In the genomic region with DNA sequence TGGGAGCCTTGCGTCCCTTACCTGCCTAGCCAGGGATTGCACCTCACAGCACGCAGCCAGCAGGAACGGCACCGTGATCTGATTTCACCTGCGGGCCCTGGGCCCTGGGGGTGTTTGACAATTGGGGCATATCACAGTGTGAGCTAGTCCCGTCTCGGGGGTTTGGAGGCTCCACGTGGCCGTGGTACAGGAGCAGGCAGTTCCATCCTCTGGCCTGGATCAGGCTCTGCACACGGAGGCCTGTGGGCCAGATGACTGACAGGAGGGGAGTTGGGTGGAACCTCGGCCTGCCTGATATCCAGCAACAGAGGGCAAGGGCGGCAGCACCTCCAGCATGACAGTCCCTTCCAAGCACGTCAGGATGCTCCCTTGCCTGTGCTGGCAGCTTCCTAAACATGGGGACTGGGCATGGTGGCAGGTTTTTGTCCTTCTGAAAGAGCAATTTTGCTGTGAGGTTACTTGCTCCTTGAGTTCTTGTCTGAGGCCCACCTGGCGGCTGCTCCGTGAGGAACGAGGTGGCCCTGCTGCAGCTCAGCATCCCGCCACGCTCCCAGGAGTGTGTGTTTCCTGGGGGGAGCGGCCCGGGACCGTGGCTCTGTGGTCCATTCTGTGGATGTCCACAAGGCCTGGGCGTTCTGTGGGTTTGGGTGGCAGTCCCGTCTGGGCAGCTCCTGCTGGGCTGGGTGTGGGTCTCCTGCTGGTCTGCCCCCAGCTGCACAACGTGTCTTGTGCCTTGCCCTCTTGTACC, we compare ENCODE assay signal across 25 cellular contexts.
"Had no signal": no experiment of that assay in that cellular context is flagged by ENCODE, and none has a peak within 500 bp of the region (broad histone marks: within the 10 kb centered on the region; RNA-seq: fewer than 3 reads in every experiment).

No MANE protein-coding gene starts in this region.

- H3K9me3 Mint-ChIP-seq: activated naive CD4-positive, alpha-beta T cell treated with anti-CD3 and anti-CD28 coated beads, Interleukin-2, amount 50 U/mL, for 72 hours; immature natural killer cell; stimulated activated naive CD8-positive, alpha-beta T cell treated with anti-CD3 and anti-CD28 coated beads, Interleukin-15, amount 100 ng/mL, for 72 hours; T-helper 1 cell treated with Interleukin-12 subunit alpha and Interleukin-12 subunit beta and Interleukin-4 antibody, amounts not matched to agents 30 μg/mL and 1 μg/mL, for 36 hours had no signal

- H3K9me3 ChIP-seq: adrenal gland, breast epithelium, esophagus squamous epithelium, psoas muscle, suprapubic skin, transverse colon, uterus had no signal

- H3K27me3 Mint-ChIP-seq: stimulated activated naive CD8-positive, alpha-beta T cell treated with anti-CD3 and anti-CD28 coated beads, Interleukin-15, amount 100 ng/mL, for 72 hours had no signal

- H3K27me3 ChIP-seq: adrenal gland, breast epithelium, esophagus squamous epithelium, suprapubic skin, transverse colon, uterus had no signal

- H3K36me3 ChIP-seq: uterus had no signal

- H3K4me3 ChIP-seq: adrenal gland, breast epithelium, coronary artery, esophagus squamous epithelium, psoas muscle, suprapubic skin, transverse colon, uterus had no signal

- H3K27ac Mint-ChIP-seq: immature natural killer cell; T-helper 1 cell treated with Interleukin-12 subunit alpha and Interleukin-12 subunit beta and Interleukin-4 antibody, amounts not matched to agents 30 μg/mL and 1 μg/mL, for 36 hours had no signal

- H3K27ac ChIP-seq: adrenal gland, breast epithelium, coronary artery, esophagus squamous epithelium, psoas muscle, suprapubic skin, transverse colon, uterus, WERI-Rb-1 had no signal

- DNase-seq: activated CD4-positive, alpha-beta T cell treated with anti-CD3 and anti-CD28 coated beads for 1 hour; activated CD8-positive, alpha-beta memory T cell treated with anti-CD3 and anti-CD28 coated beads for 24 hours; activated CD8-positive, alpha-beta memory T cell treated with anti-CD3 and anti-CD28 coated beads, Interleukin-2, amount 50 U/mL, for 48 hours; activated gamma-delta T cell treated with Interleukin-2 at 50 U/mL for 16 hours; adrenal gland; effector CD8-positive, alpha-beta T cell; esophagus squamous epithelium; immature natural killer cell; kidney glomerular epithelial cell; left ventricle myocardium superior; psoas muscle; small intestine; stimulated activated CD4-positive, alpha-beta T cell treated with anti-CD3 and anti-CD28 coated beads, Interleukin-15, amount 100 ng/mL, for 24 hours; stimulated activated CD4-positive, alpha-beta T cell treated with anti-CD3 and anti-CD28 coated beads, Interleukin-2, amount 100 ng/mL, for 48 hours; stimulated activated naive CD8-positive, alpha-beta T cell treated with anti-CD3 and anti-CD28 coated beads, Interleukin-15, amount 100 ng/mL, for 72 hours; transverse colon; uterus; WERI-Rb-1 had no signal

- H3K36me3 Mint-ChIP-seq: activated naive CD4-positive, alpha-beta T cell treated with anti-CD3 and anti-CD28 coated beads, Interleukin-2, amount 50 U/mL, for 72 hours had no signal

- FAIRE-seq: astrocyte, small intestine had no signal

- H3K4me1 Mint-ChIP-seq: stimulated activated naive CD8-positive, alpha-beta T cell treated with anti-CD3 and anti-CD28 coated beads, Interleukin-15, amount 100 ng/mL, for 72 hours had no signal

- H3K4me3 Mint-ChIP-seq: immature natural killer cell; T-helper 1 cell treated with Interleukin-12 subunit alpha and Interleukin-12 subunit beta and Interleukin-4 antibody, amounts not matched to agents 30 μg/mL and 1 μg/mL, for 36 hours had no signal

- ATAC-seq: activated naive CD4-positive, alpha-beta T cell treated with anti-CD3 and anti-CD28 coated beads, Interleukin-2, amount 50 U/mL, for 72 hours; left ventricle myocardium superior; psoas muscle; right cardiac atrium; stimulated activated naive CD8-positive, alpha-beta T cell treated with anti-CD3 and anti-CD28 coated beads, Interleukin-15, amount 100 ng/mL, for 72 hours had no signal

- H3K4me1 ChIP-seq: breast epithelium, uterus had no signal
